ENCODE assay signal across 28 cellular contexts in the genomic region with DNA sequence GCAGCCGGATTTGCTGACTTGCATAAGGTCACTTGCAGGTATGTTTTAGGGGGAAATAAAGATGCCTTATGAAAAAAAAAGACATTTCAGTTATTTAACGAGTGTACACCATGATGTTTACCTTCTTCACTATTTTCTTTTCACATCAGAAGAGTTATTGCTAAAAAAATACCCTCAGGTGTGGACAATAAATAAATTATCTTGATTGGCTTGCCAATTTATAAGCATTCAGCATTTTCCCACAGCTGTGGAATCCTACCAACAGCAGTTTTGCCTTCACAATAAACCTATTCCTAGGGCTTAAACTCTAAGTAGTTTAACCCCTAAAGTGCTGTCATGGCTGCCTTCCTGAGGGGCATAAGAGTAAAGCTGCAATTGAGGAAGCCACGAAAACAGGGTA.
"Had no signal": no experiment of that assay in that cellular context is flagged by ENCODE, and none has a peak within 500 bp of the region (broad histone marks: within the 10 kb centered on the region; RNA-seq: fewer than 3 reads in every experiment).

No MANE protein-coding gene starts in this region.

- H3K36me3 ChIP-seq: left lung, lower lobe of right lung, ovary, right atrium auricular region, right lobe of liver, stomach, thyroid gland, transverse colon, upper lobe of left lung had no signal

- H3K36me3 Mint-ChIP-seq: immature natural killer cell; mesothelial cell of epicardium; naive B cell; natural killer cell; stimulated activated naive B cell treated with anti-CD40 and anti-IgM and Interleukin-4, amounts not matched to agents 10 μg/mL and 1 μg/mL and 100 μg/mL, for 72 hours had no signal

- H3K4me1 Mint-ChIP-seq: immature natural killer cell; mesothelial cell of epicardium; naive B cell; natural killer cell; nephron progenitor cell; stimulated activated naive B cell treated with anti-CD40 and anti-IgM and Interleukin-4, amounts not matched to agents 10 μg/mL and 1 μg/mL and 100 μg/mL, for 72 hours had no signal

- H3K27me3 Mint-ChIP-seq: naive B cell; progenitor cell of endocrine pancreas; stimulated activated naive B cell treated with anti-CD40 and anti-IgM and Interleukin-4, amounts not matched to agents 10 μg/mL and 1 μg/mL and 100 μg/mL, for 72 hours had no signal

- H3K27ac Mint-ChIP-seq: immature natural killer cell; mesothelial cell of epicardium; naive B cell; natural killer cell; nephron progenitor cell; progenitor cell of endocrine pancreas; stimulated activated naive B cell treated with anti-CD40 and anti-IgM and Interleukin-4, amounts not matched to agents 10 μg/mL and 1 μg/mL and 100 μg/mL, for 72 hours had no signal

- FAIRE-seq: islet of Langerhans, urothelium cell line had no signal

- DNase-seq: hypothalamus; immature natural killer cell; kidney; left colon; left lung; lower lobe of right lung; mammary epithelial cell; mesendoderm; naive B cell; natural killer cell; nephron progenitor cell; ovary; right lobe of liver; stimulated activated CD4-positive, alpha-beta T cell treated with anti-CD3 and anti-CD28 coated beads, Interleukin-1b, Interleukin-23, amount 100 ng/mL, for 48 hours; stimulated activated CD4-positive, alpha-beta T cell treated with anti-CD3 and anti-CD28 coated beads, Interleukin-2, amount 100 ng/mL, for 48 hours; stimulated activated naive B cell treated with anti-CD40 and anti-IgM and Interleukin-4, amounts not matched to agents 10 μg/mL and 1 μg/mL and 100 μg/mL, for 72 hours; stimulated activated naive CD8-positive, alpha-beta T cell treated with anti-CD3 and anti-CD28 coated beads, Interleukin-15, Interleukin-2, amounts not matched to agents 100 U/mL and 50 U/mL, for 24 hours; stomach; testis; thyroid gland; transverse colon; upper lobe of left lung had no signal

- H3K4me2 ChIP-seq: smooth muscle cell had no signal

- H3K4me1 ChIP-seq: left lung, lower lobe of right lung, right atrium auricular region, right lobe of liver, stomach, testis, thyroid gland, transverse colon, upper lobe of left lung had no signal

- H3K4me3 ChIP-seq: left lung, lower lobe of right lung, ovary, right atrium auricular region, right lobe of liver, smooth muscle cell, stomach, testis, thyroid gland, transverse colon, upper lobe of left lung had no signal

- H3K27ac ChIP-seq: left lung, lower lobe of right lung, ovary, right atrium auricular region, right lobe of liver, stomach, testis, thyroid gland, transverse colon, upper lobe of left lung had no signal

- H3K27me3 ChIP-seq: left lung, ovary, right atrium auricular region, right lobe of liver, stomach, testis, thyroid gland, transverse colon, upper lobe of left lung had no signal

- H3K4me3 Mint-ChIP-seq: immature natural killer cell; mesothelial cell of epicardium; naive B cell; natural killer cell; nephron progenitor cell; stimulated activated naive B cell treated with anti-CD40 and anti-IgM and Interleukin-4, amounts not matched to agents 10 μg/mL and 1 μg/mL and 100 μg/mL, for 72 hours had no signal

- H3K9me3 Mint-ChIP-seq: immature natural killer cell; naive B cell; natural killer cell; stimulated activated naive B cell treated with anti-CD40 and anti-IgM and Interleukin-4, amounts not matched to agents 10 μg/mL and 1 μg/mL and 100 μg/mL, for 72 hours had no signal

- ATAC-seq: left colon; left lung; lower lobe of right lung; natural killer cell; right lobe of liver; stimulated activated naive B cell treated with anti-CD40 and anti-IgM and Interleukin-4, amounts not matched to agents 10 μg/mL and 1 μg/mL and 100 μg/mL, for 72 hours; stimulated activated naive CD8-positive, alpha-beta T cell treated with anti-CD3 and anti-CD28 coated beads, Interleukin-15, Interleukin-2, amounts not matched to agents 100 U/mL and 50 U/mL, for 24 hours had no signal

- H3K9me3 ChIP-seq: left lung, lower lobe of right lung, ovary, right atrium auricular region, right lobe of liver, stomach, testis, thyroid gland, transverse colon, upper lobe of left lung had no signal
